In genomic region chr22:46148885-46149492, GRCh38 we compare ENCODE assay signal across 8 cellular contexts. TPM values are rescaled to one million over a fixed set of nuclear protein-coding genes. Genes with fewer than 3 reads are reported as not detected.
A peak's percentile ranks its signal among the peaks of the same experiment; 100 is the strongest.
DNase-seq lines count a peak whose midpoint lies in the region; ATAC-seq and TF ChIP-seq lines count a peak whose summit lies in the region.

No MANE protein-coding gene starts in this region.

- peaks cover 21% of the 10 kb centered on the region for H3K4me1 ChIP-seq in CD8-positive, alpha-beta T cell (ENCODE audit: insufficient read depth, low read length)
- peaks cover 5% of the 10 kb centered on the region for H3K4me1 ChIP-seq in PC-3 (ENCODE audit: insufficient read depth, low read length)
- peaks cover 30 to 37% (median 32%) of the 10 kb centered on the region in 4 donors for H3K4me1 ChIP-seq in esophagus muscularis mucosa
- H3K4me1 ChIP-seq in ovary (ENCODE audit: insufficient read depth) = peaks cover 17% of the 10 kb centered on the region

- DNase-seq in CD8-positive, alpha-beta T cell = peak in 1 of 7 experiments; percentile 42
- DNase-seq in PC-3 (no peak), esophagus muscularis mucosa (ENCODE audit: extremely low spot score) (no peak), ovary (peak in 1 of 5 donors; percentile 32), MV-4-11 (lab: John Stamatoyannopoulos, UW) (no peak), ecto neural progenitor cell (ENCODE audit: low spot score) (no peak)

- CTCF ChIA-PET in CD8-positive, alpha-beta T cell (lab: Charles Lee) = interaction anchor here (0.7 to 1.1 kb wide), 3 partner anchors 26 to 138 kb away, joined by 3 to 4 read pairs (median 3); no protein-coding TSS in a partner anchor
- CTCF ChIA-PET in PC-3 (lab: Charles Lee) = interaction anchor here (0.7 kb wide), 1 partner anchor 1050 kb away, joined by 4 read pairs; no protein-coding TSS in a partner anchor

- H3K9me3 ChIP-seq in CD8-positive, alpha-beta T cell (ENCODE audit: low read length) = no peaks in the 10 kb centered on the region
- H3K9me3 ChIP-seq in PC-3 (ENCODE audit: low read length) = no peaks in the 10 kb centered on the region
- no peaks in the 10 kb centered on the region for H3K9me3 ChIP-seq in esophagus muscularis mucosa
- H3K9me3 ChIP-seq in ovary = no peaks in the 10 kb centered on the region

- peak overlapping the region; percentile 89 for H3K27ac Mint-ChIP-seq in CD8-positive, alpha-beta T cell

- POLR2A ChIA-PET in CD8-positive, alpha-beta T cell (lab: Charles Lee) = interaction anchor here (1.4 to 2.2 kb wide), 3 partner anchors 27 to 113 kb away, joined by 4 to 10 read pairs (median 7); partner anchors contain the start of gene CDPF1
- POLR2A ChIA-PET in PC-3 (lab: Charles Lee; ENCODE audit: unreplicated experiment) = no interaction called here

- TF ChIP-seq EP300 in esophagus muscularis mucosa (IDR thresholded peaks at IDR 0.05) = no peak
- TF ChIP-seq EP300 in ovary (IDR thresholded peaks at IDR 0.05) = no peak

- H2AFZ ChIP-seq in PC-3 (ENCODE audit: low read length) = peak overlapping the region; percentile 94

- H4K20me1 ChIP-seq in PC-3 (ENCODE audit: low read length) = no peaks in the 10 kb centered on the region

- WGBS in esophagus muscularis mucosa = 75% methylated on average over 5 of the region's 10 CpGs
- WGBS in ovary, 3 donors = 44 to 67% (median 52%) methylated on average over 10 of the region's 10 CpGs

- no peaks in the 10 kb centered on the region for H3K9me3 Mint-ChIP-seq in CD8-positive, alpha-beta T cell

- H3K9me2 ChIP-seq in PC-3 (replicated peaks; ENCODE audit: low read length) = no peaks in the 10 kb centered on the region

- TF ChIP-seq POLR2A in esophagus muscularis mucosa (IDR thresholded peaks at IDR 0.05; ENCODE audit: low read depth) (no peak), ovary (IDR thresholded peaks at IDR 0.05) (no peak)

- H3K36me3 ChIP-seq in CD8-positive, alpha-beta T cell (ENCODE audit: insufficient read depth, low read length) = no peaks in the 10 kb centered on the region
- H3K36me3 ChIP-seq in PC-3 (ENCODE audit: low read depth, low read length) (no peaks in the 10 kb centered on the region), esophagus muscularis mucosa (peaks cover 0 to 9% (median 4%) of the 10 kb centered on the region in 4 donors), ovary (no peaks in the 10 kb centered on the region)

- no peak for TF ChIP-seq CTCF in CD8-positive, alpha-beta T cell (IDR thresholded peaks at IDR 0.05)
- TF ChIP-seq CTCF in PC-3 (conservative IDR thresholded peaks at IDR 0.05; ENCODE audit: low read depth, low read length) = no peak
- TF ChIP-seq CTCF in esophagus muscularis mucosa (IDR thresholded peaks at IDR 0.05) = no peak
- TF ChIP-seq CTCF in ovary (IDR thresholded peaks at IDR 0.05) = no peak

- H3K27me3 ChIP-seq in CD8-positive, alpha-beta T cell (ENCODE audit: insufficient read depth, low read length) = no peaks in the 10 kb centered on the region
- H3K27me3 ChIP-seq in PC-3 (ENCODE audit: low read length) (0 out of 2 replicates have a peak, but pooled peaks cover 4% of the 10 kb centered on the region), esophagus muscularis mucosa (no peaks in the 10 kb centered on the region), ovary (no peaks in the 10 kb centered on the region)

- peak overlapping the region; percentile 97 for H3K4me2 ChIP-seq in PC-3 (ENCODE audit: low read length)

- peak overlapping the region; percentile 7 for H3K27ac ChIP-seq in CD8-positive, alpha-beta T cell (ENCODE audit: low read depth, low read length)
- H3K27ac ChIP-seq in PC-3 (ENCODE audit: low read length) (no peak overlapping the region), esophagus muscularis mucosa (replicated peaks in 1 of 4) (peak overlapping the region; percentile 90 to 94 (median 92)), ovary (peak overlapping the region; percentile 97 to 99)

- BruUV-seq in PC-3 (replicated peaks; lab: Mats Ljungman, UMichigan) = no TSS peak

- H3F3A ChIP-seq in PC-3 (ENCODE audit: low read length, unreplicated experiment) = no peaks in the 10 kb centered on the region

- peak; percentile 14 for ATAC-seq in CD8-positive, alpha-beta T cell
- ATAC-seq in PC-3 = no peak
- no peak for ATAC-seq in GM21786 (IDR thresholded peaks at IDR 0.05; ENCODE audit: unreplicated experiment)
- ATAC-seq in HG03039 (IDR thresholded peaks at IDR 0.05; ENCODE audit: unreplicated experiment) = no peak

- peak overlapping the region; percentile 48 for H3K4me3 ChIP-seq in CD8-positive, alpha-beta T cell (ENCODE audit: low read depth, low read length)
- H3K4me3 ChIP-seq in PC-3 (ENCODE audit: low read length) (peak overlapping the region; percentile 79), esophagus muscularis mucosa (peak overlapping the region; percentile 89 to 96 (median 92)), ovary (peak overlapping the region; percentile 83)

- H3K36me3 Mint-ChIP-seq in CD8-positive, alpha-beta T cell = peaks cover 7% of the 10 kb centered on the region

- intact Hi-C loops in CD8-positive, alpha-beta T cell (cut with DNase I, micrococcal nuclease) = loop anchor here (1.0 to 2.0 kb wide), 3 partner anchors 26 to 118 kb away; partner anchors contain the start of gene CDPF1 (in 1 of the 2)
- intact Hi-C loops in PC-3 (cut with micrococcal nuclease) = loop anchor here (5.0 kb wide), 1 partner anchor 103 kb away; the partner anchor contains the start of gene CDPF1
- intact Hi-C loops in esophagus muscularis mucosa (cut with DNase I) = loop anchor here (5.0 to 10.0 kb wide), 2 partner anchors 88 to 116 kb away; partner anchors contain the start of genes PKDREJ and TTC38
- intact Hi-C loops in ovary (cut with DNase I) = no loop called here

- H3K79me2 ChIP-seq in PC-3 (ENCODE audit: low read length) = no peaks in the 10 kb centered on the region

- no peak overlapping the region for H3K9ac ChIP-seq in PC-3 (ENCODE audit: low read length)

- H3K4me3 Mint-ChIP-seq in CD8-positive, alpha-beta T cell = peak overlapping the region; percentile 83

- H3K4me1 Mint-ChIP-seq in CD8-positive, alpha-beta T cell (ENCODE audit: low read depth) = peaks cover 18% of the 10 kb centered on the region

- H3K27me3 Mint-ChIP-seq in CD8-positive, alpha-beta T cell (ENCODE audit: low read depth) = no peaks in the 10 kb centered on the region

RNA-seq across cellular contexts. Expression of gene PPARA, which starts 1.3 kb away (rescaled TPM):
- 1 to 10 TPM; 4.4 to 6.9 TPM for total RNA-seq in CD8-positive, alpha-beta T cell
- total RNA-seq in PC-3 (2014; rRNA removed) (6.0 and 7.7 TPM in 2 replicates), esophagus muscularis mucosa (10 to 100 TPM; 17.0 to 50.9 (median 26.8) TPM), ovary (10 to 100 TPM in 6 of 7 donors, 1 to 10 TPM in 1; 9.7 to 41.0 (median 34.0) TPM)
- 10 to 100 TPM; 12.8 to 16.0 TPM for polyA plus RNA-seq in ovary

Comparison
In these comparisons a context has a peak if more than half of its experiments do, and no peak if none do; other contexts are left out.
1. intact Hi-C loops: an anchor here in CD8-positive, alpha-beta T cell (1.0 to 2.0 kb wide), PC-3 (5.0 kb wide) and esophagus muscularis mucosa (5.0 to 10.0 kb wide); none called in ovary.